In the genomic region with DNA sequence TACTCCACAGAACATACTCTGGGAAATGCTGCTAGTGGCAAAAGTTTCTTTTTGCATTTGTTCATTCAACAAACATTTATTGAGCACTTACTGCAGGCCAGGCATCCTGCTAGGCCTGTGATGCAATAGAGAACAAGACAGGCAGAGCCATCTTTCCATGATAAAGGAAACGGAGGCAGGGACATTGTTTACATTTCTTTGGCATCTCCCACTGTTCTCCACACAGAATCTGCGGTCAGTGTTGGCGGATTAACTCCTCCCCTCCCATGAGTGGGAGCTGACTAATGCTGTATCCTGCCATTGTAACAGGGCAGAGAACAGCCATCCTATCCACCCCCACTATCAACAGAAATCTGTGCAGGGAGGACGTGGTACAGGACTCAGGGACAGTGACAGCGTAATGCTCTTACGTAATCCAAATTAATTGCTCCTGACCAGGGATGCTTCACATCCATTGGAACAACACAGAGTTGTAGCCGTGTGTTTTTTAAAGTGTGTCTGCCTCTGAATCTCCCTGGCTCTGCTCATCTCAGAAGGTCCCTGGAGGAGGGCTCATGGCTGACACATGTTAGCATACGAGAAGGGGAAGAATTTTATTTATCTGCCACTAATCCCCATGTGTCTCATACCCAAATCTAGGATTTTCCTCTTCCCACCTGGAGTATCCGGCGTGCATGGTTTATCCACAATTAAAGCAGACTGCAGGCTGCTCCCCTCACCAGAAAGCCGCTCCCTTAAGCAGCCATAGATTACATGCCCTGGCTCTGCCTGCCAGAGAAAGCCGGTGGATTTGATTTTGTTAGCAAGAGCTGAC, we compare ENCODE assay signal across 10 cellular contexts. TPM values are rescaled to one million over a fixed set of nuclear protein-coding genes. Genes with fewer than 3 reads are reported as not detected.
A peak's percentile ranks its signal among the peaks of the same experiment; 100 is the strongest.
DNase-seq lines count a peak whose midpoint lies in the region; ATAC-seq and TF ChIP-seq lines count a peak whose summit lies in the region.
"Had no signal": no experiment of that assay in that cellular context is flagged by ENCODE, and none has a peak within 500 bp of the region (broad histone marks: within the 10 kb centered on the region; RNA-seq: fewer than 3 reads in every experiment).

No MANE protein-coding gene starts in this region.

- no peaks in the 10 kb centered on the region for H3K27me3 ChIP-seq in suprapubic skin
- H3K27me3 ChIP-seq: pancreas, uterus had no signal

- TF ChIP-seq EP300 in suprapubic skin (IDR thresholded peaks at IDR 0.05): no peak

- H3K4me3 ChIP-seq in astrocyte of the cerebellum (ENCODE audit: low read depth, low read length): no peak overlapping the region
- H3K4me3 ChIP-seq in suprapubic skin: no peak overlapping the region
- H3K4me3 ChIP-seq: pancreas, uterus had no signal

- no peaks in the 10 kb centered on the region for H3K9me3 ChIP-seq in suprapubic skin
- H3K9me3 ChIP-seq: pancreas, uterus had no signal

- H3K36me3 ChIP-seq in suprapubic skin: peaks cover 15% of the 10 kb centered on the region
- H3K36me3 ChIP-seq: pancreas, uterus had no signal

- no peak for ATAC-seq in HG02571 (IDR thresholded peaks at IDR 0.05; ENCODE audit: unreplicated experiment)

- DNase-seq in AG08396 (ENCODE audit: low spot score) (peak; percentile 84), HT-29 (ENCODE audit: low spot score) (peak; percentile 15), astrocyte of the cerebellum (ENCODE audit: low read depth) (peak; percentile 91), kidney tubule cell (ENCODE audit: low spot score) (peak; percentile 89), suprapubic skin (ENCODE audit: low spot score in 2 of 2) (no peak), T-helper 9 cell (no peak), activated T-cell treated with anti-CD3 and anti-CD28 coated beads for 4 hours (no peak)
- DNase-seq: pancreas, uterus had no signal

- no peak for TF ChIP-seq CTCF in astrocyte of the cerebellum (IDR thresholded peaks at IDR 0.05; ENCODE audit: low read depth, low read length, missing control alignments)
- TF ChIP-seq CTCF in suprapubic skin (IDR thresholded peaks at IDR 0.05): no peak

- no peak overlapping the region for H3K27ac ChIP-seq in suprapubic skin
- H3K27ac ChIP-seq: pancreas, uterus had no signal

- TF ChIP-seq POLR2A in suprapubic skin (IDR thresholded peaks at IDR 0.05): no peak

- H3K4me1 ChIP-seq in suprapubic skin: peaks cover 4% of the 10 kb centered on the region
- H3K4me1 ChIP-seq: pancreas, uterus had no signal

- in situ Hi-C loops in astrocyte of the cerebellum (cut with HindIII; ENCODE audit: low sequenced_read_pairs): no loop called here

- 68% methylated on average over 12 of the region's 12 CpGs for WGBS in suprapubic skin

RNA-seq across cellular contexts. Expression of a gene that starts 32.3 kb away (rescaled TPM):
- total RNA-seq in HT-29 (2014; rRNA removed; shearing (Covaris generic)): 9.3 and 9.8 TPM in 2 replicates
- 10 to 100 TPM; 18.3 to 21.7 (median 20.6) TPM for total RNA-seq in suprapubic skin

Comparison
In these comparisons a context has a peak if more than half of its experiments do, and no peak if none do; other contexts are left out.
1. DNase-seq: peak in AG08396 (single experiment), HT-29 (single experiment), astrocyte of the cerebellum (single experiment) and kidney tubule cell (single experiment); none in suprapubic skin (0 of 2), T-helper 9 cell (single experiment) and activated T-cell treated with anti-CD3 and anti-CD28 coated beads for 4 hours (single experiment).